ENCODE assay signal across 8 cellular contexts in genomic region chr19:21766705-21767064, GRCh38. TPM values are rescaled to one million over a fixed set of nuclear protein-coding genes. Genes with fewer than 3 reads are reported as not detected.
DNase-seq lines count a peak whose midpoint lies in the region; ATAC-seq and TF ChIP-seq lines count a peak whose summit lies in the region.
"Not testable (repeated sequence)": the region's sequence is repeated elsewhere in the genome, so short reads cannot be mapped to it uniquely, and the experiment has no call there.

No MANE protein-coding gene starts in this region.

- H3K9me3 Mint-ChIP-seq in activated CD4-positive, alpha-beta T cell treated with anti-CD3 and anti-CD28 coated beads for 36 hours (ENCODE audit: low read depth): not testable (repeated sequence)

- H3K4me1 ChIP-seq in breast epithelium: not testable (repeated sequence)
- peaks cover 0 to 16% (median 6%) of the 10 kb centered on the region in 12 donors for H3K4me1 ChIP-seq in heart left ventricle
- peaks cover 0 to 10% of the 10 kb centered on the region in 2 donors for H3K4me1 ChIP-seq in muscle layer of duodenum (ENCODE audit: control insufficient read depth in 1 of 2, insufficient read depth in 2 of 2, low read length in 2 of 2)

- peaks cover 42% of the 10 kb centered on the region for H3K36me3 Mint-ChIP-seq in activated CD4-positive, alpha-beta T cell treated with anti-CD3 and anti-CD28 coated beads for 36 hours (ENCODE audit: low read depth)

- 0 to 3% (median 1%) methylated on average over 19 of the region's 19 CpGs for WGBS in heart left ventricle, 4 donors

- not testable (repeated sequence) for H3K27me3 ChIP-seq in BJ (ENCODE audit: control insufficient read depth, insufficient read depth, low read length); breast epithelium; heart left ventricle; muscle layer of duodenum (ENCODE audit: low read depth, low read length)

- not testable (repeated sequence) for H3K9me3 ChIP-seq in breast epithelium; heart left ventricle; muscle layer of duodenum (ENCODE audit: control insufficient read depth in 1 of 2, low read length in 2 of 2)

- POLR2A ChIA-PET in BJ (lab: Charles Lee): not testable (repeated sequence)
- POLR2A ChIA-PET in activated CD4-positive, alpha-beta T cell treated with anti-CD3 and anti-CD28 coated beads for 36 hours (lab: Charles Lee): interaction anchor here (0.5 to 1.7 kb wide), 7 partner anchors 18 to 1716 kb away, joined by 3 to 18 read pairs (median 7); partner anchors contain the start of genes ZNF257, ZNF43 and ZNF66

- not testable (repeated sequence) for H3K27me3 Mint-ChIP-seq in activated CD4-positive, alpha-beta T cell treated with anti-CD3 and anti-CD28 coated beads for 36 hours

- not testable (repeated sequence) for TF ChIP-seq POLR2A in breast epithelium (IDR thresholded peaks at IDR 0.05); heart left ventricle (IDR thresholded peaks at IDR 0.05)

- ATAC-seq in GM21576 (IDR thresholded peaks at IDR 0.05; ENCODE audit: unreplicated experiment): peak; percentile 6
- ATAC-seq in activated CD4-positive, alpha-beta T cell treated with anti-CD3 and anti-CD28 coated beads for 36 hours: peak; percentile 6
- ATAC-seq in heart left ventricle: peak in 2 of 4 donors; percentile 17 to 25

- H3K27ac ChIP-seq in breast epithelium (peak overlapping the region; percentile 89 to 91), heart left ventricle (peak overlapping the region in 11 of 12 donors; percentile 71 to 90 (median 84)), muscle layer of duodenum (ENCODE audit: low read length) (peak overlapping the region; percentile 84)

- H3K27ac Mint-ChIP-seq in activated CD4-positive, alpha-beta T cell treated with anti-CD3 and anti-CD28 coated beads for 36 hours: peak overlapping the region; percentile 95

- intact Hi-C loops in activated CD4-positive, alpha-beta T cell treated with anti-CD3 and anti-CD28 coated beads for 36 hours (cut with DNase I, micrococcal nuclease): loop anchor here (1.0 to 10.0 kb wide), 10 partner anchors 70 to 1506 kb away; partner anchors contain the start of genes ZNF43 (in 2 of the 2), ZNF430 (in 2 of the 2), ZNF257 (in 1 of the 2) and ZNF429 (in 1 of the 2)
- intact Hi-C loops in breast epithelium (cut with DNase I; ENCODE audit: low total_unique reads): not testable (repeated sequence)
- intact Hi-C loops in heart left ventricle (cut with DNase I): loop anchor here in 2 of 10 donors (5.0 to 10.0 kb wide), 2 partner anchors 86 to 262 kb away; partner anchors contain the start of gene ZNF429 (in 1 of the 2)

- CTCF ChIA-PET in BJ (lab: Yijun Ruan, JAX): interaction anchor here (0.8 kb wide), 1 partner anchor 69 kb away, joined by 3 read pairs; the partner anchor contains the start of gene ZNF43
- CTCF ChIA-PET in activated CD4-positive, alpha-beta T cell treated with anti-CD3 and anti-CD28 coated beads for 36 hours (lab: Charles Lee): interaction anchor here (0.7 to 1.2 kb wide), 3 partner anchors 9 to 89 kb away, joined by 3 to 4 read pairs (median 3); no protein-coding TSS in a partner anchor

- H3K4me3 Mint-ChIP-seq in activated CD4-positive, alpha-beta T cell treated with anti-CD3 and anti-CD28 coated beads for 36 hours: peak overlapping the region; percentile 98

- DNase-seq in BJ (ENCODE audit: low read depth); breast epithelium (ENCODE audit: low spot score in 2 of 2); heart left ventricle: not testable (repeated sequence)
- peak; percentile 12 for DNase-seq in LHCN-M2 (ENCODE audit: low read depth)
- peak; percentile 29 for DNase-seq in activated CD4-positive, alpha-beta T cell treated with anti-CD3 and anti-CD28 coated beads for 36 hours
- peak; percentile 29 for DNase-seq in stimulated activated CD8-positive, alpha-beta memory T cell treated with anti-CD3 and anti-CD28 coated beads, Interleukin-4, amount 100 ng/mL, for 48 hours

- peaks cover 33% of the 10 kb centered on the region for H3K4me1 Mint-ChIP-seq in activated CD4-positive, alpha-beta T cell treated with anti-CD3 and anti-CD28 coated beads for 36 hours

- H3K36me3 ChIP-seq in BJ (ENCODE audit: control insufficient read depth, insufficient read depth, low read length); breast epithelium: not testable (repeated sequence)
- H3K36me3 ChIP-seq in heart left ventricle (peaks cover 0 to 39% (median 29%) of the 10 kb centered on the region in 9 donors), muscle layer of duodenum (ENCODE audit: control insufficient read depth in 1 of 2, insufficient read depth in 2 of 2, low read length in 2 of 2) (peaks cover 10 to 18% of the 10 kb centered on the region in 2 donors)

- TF ChIP-seq CTCF in BJ (IDR thresholded peaks at IDR 0.05; ENCODE audit: insufficient read depth, low read depth, low read length); breast epithelium (IDR thresholded peaks at IDR 0.05); heart left ventricle (IDR thresholded peaks at IDR 0.05): not testable (repeated sequence)

- peak overlapping the region; percentile 83 for H3K4me3 ChIP-seq in BJ (ENCODE audit: low read depth, low read length)
- H3K4me3 ChIP-seq in breast epithelium: peak overlapping the region; percentile 65 to 83 (median 80)
- H3K4me3 ChIP-seq in heart left ventricle: peak overlapping the region; percentile 60 to 95 (median 87)
- H3K4me3 ChIP-seq in muscle layer of duodenum (ENCODE audit: low read depth in 1 of 2, low read length in 2 of 2): peak overlapping the region; percentile 92 to 98

RNA-seq across cellular contexts. Expression of gene ZNF100, which starts 0.7 kb away (rescaled TPM):
- polyA plus RNA-seq in BJ (2011; rRNA removed): 0.99 and 2.2 TPM in 2 replicates
- polyA minus RNA-seq in BJ (2011; rRNA and poly(A)+ RNA removed): 1.00 and 1.2 TPM in 2 replicates
- total RNA-seq in LHCN-M2 (2014; rRNA removed): 8.3 and 8.8 TPM in 2 replicates
- polyA plus RNA-seq in LHCN-M2 (2012): 1.5 TPM
- 10 to 100 TPM; 24.7 to 27.0 TPM for total RNA-seq in activated CD4-positive, alpha-beta T cell treated with anti-CD3 and anti-CD28 coated beads for 36 hours
- total RNA-seq in breast epithelium: 10 to 100 TPM in 2 of 3 donors, 1 to 10 TPM in 1; 3.8 to 17.4 (median 11.5) TPM
- total RNA-seq in heart left ventricle: 1 to 10 TPM; 1.9 to 8.7 (median 5.5) TPM
- polyA plus RNA-seq in heart left ventricle: 1 to 10 TPM; 1.8 to 2.0 TPM
